8 cellular contexts compared by ENCODE assay signal in the genomic region with DNA sequence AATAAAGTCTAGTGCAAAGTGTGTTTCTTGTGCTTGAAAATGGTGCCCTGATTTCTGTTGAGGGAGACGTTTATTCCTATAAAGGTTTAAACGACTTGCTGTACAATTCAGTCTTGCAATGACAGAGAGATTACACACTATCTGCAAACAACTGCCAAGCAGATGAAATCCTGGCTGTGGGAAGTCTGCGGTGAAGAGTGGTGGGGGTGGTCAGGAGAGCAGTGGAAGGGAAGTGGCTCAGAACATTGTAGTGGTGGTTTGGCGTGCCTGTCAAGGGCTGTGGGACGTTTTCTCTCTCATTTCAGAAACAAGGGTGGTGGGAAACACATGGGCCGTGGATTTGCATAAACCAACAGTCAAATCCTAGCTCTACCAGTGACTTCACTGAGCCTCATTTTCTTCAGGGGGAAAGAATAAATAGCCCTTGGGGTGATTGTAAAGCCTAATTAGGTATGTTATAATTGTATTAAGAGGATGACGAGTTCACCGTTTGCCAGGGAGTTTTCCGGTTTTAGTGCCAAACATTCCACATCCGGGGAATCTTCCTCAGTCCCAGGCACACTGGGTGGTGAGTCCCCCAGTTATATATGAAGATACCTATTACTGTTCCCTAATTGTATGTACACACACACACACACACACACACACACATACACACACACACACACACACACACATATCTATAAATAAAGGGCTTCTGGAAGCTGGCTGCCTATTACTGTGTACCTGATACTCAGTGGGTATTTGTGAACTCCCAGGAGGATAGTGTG.
DNase-seq lines count a peak whose midpoint lies in the region; ATAC-seq and TF ChIP-seq lines count a peak whose summit lies in the region.

No MANE protein-coding gene starts in this region.

- TF ChIP-seq CTCF in GM12865 (IDR thresholded peaks at IDR 0.05; ENCODE audit: insufficient read depth, low read depth, low read length, missing control alignments): no peak
- no peak for TF ChIP-seq CTCF in type B pancreatic cell (conservative IDR thresholded peaks at IDR 0.05)

- peaks cover 12% of the 10 kb centered on the region for H3K36me3 Mint-ChIP-seq in type B pancreatic cell

- peak overlapping the region; percentile 64 for H3K4me3 ChIP-seq in GM12865 (ENCODE audit: low read depth, low read length)
- no peak overlapping the region for H3K4me3 ChIP-seq in muscle layer of duodenum (ENCODE audit: low read depth in 1 of 2, low read length in 2 of 2)

- peaks cover 62% of the 10 kb centered on the region for H3K4me1 Mint-ChIP-seq in type B pancreatic cell (ENCODE audit: unreplicated experiment)

- H3K9me3 ChIP-seq in KOPT-K1 (ENCODE audit: insufficient read depth, low read length, poor library complexity, severe bottlenecking) (no peaks in the 10 kb centered on the region), muscle layer of duodenum (ENCODE audit: control insufficient read depth in 1 of 2, low read length in 2 of 2) (no peaks in the 10 kb centered on the region)

- ATAC-seq in GM21786 (IDR thresholded peaks at IDR 0.05; ENCODE audit: unreplicated experiment): peak; percentile 61

- peak overlapping the region; percentile 96 for H3K27ac Mint-ChIP-seq in type B pancreatic cell

- H3K36me3 ChIP-seq in KOPT-K1 (ENCODE audit: insufficient read depth, low read length) (peaks cover 2% of the 10 kb centered on the region; the same call in 1 of the 2 replicates), muscle layer of duodenum (ENCODE audit: control insufficient read depth in 1 of 2, insufficient read depth in 2 of 2, low read length in 2 of 2) (no peaks in the 10 kb centered on the region)

- H3K4me1 ChIP-seq in muscle layer of duodenum (ENCODE audit: control insufficient read depth in 1 of 2, insufficient read depth in 2 of 2, low read length in 2 of 2): peaks cover 58 to 63% of the 10 kb centered on the region in 2 donors

- H3K27me3 Mint-ChIP-seq in type B pancreatic cell: no peaks in the 10 kb centered on the region

- DNase-seq in GM12865 (ENCODE audit: low read depth): peak; percentile 98
- peak; percentile 81 for DNase-seq in UCSD-AML1 (lab: John Stamatoyannopoulos, UW; ENCODE audit: unreplicated experiment)
- DNase-seq in dedifferentiated amniotic fluid mesenchymal stem cell (ENCODE audit: extremely low spot score): peak; percentile 79
- DNase-seq in type B pancreatic cell (ENCODE audit: extremely low spot score, unreplicated experiment): no peak
- DNase-seq in GOT3 (lab: John Stamatoyannopoulos, UW): no peak

- H3K27ac ChIP-seq in KOPT-K1 (ENCODE audit: low read depth, low read length, poor library complexity, severe bottlenecking) (peak overlapping the region; percentile 93), muscle layer of duodenum (ENCODE audit: low read length) (peak overlapping the region; percentile 96)

- H3K27me3 ChIP-seq in muscle layer of duodenum (ENCODE audit: low read depth, low read length): no peaks in the 10 kb centered on the region

- H3K4me3 Mint-ChIP-seq in type B pancreatic cell: peak overlapping the region; percentile 61

- H3K9me3 Mint-ChIP-seq in type B pancreatic cell: no peaks in the 10 kb centered on the region

Comparison
In these comparisons a context has a peak if more than half of its experiments do, and no peak if none do; other contexts are left out.
1. DNase-seq: peak in GM12865 (single experiment), UCSD-AML1 (single experiment) and dedifferentiated amniotic fluid mesenchymal stem cell (single experiment); none in type B pancreatic cell (single experiment) and GOT3 (single experiment).